15 cellular contexts compared by ENCODE assay signal in the genomic region with DNA sequence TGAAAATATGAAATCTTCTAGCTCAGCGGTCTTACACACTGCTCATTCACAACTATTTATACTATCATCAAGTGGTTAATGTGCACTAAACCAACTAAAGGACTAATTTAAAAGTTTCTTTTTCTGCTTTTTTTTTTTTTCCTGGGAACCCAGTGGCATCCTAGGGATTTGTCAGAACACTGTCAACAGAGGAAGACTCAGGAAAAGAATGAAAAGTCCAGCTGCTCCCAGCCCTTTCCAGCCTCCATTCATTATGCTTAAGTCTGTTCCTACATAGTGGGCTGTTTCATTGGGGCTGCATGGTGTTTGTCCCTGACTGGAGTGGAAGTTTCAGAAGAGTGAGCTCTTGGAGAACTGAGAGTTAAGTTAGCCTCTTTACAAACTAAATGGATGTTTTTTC.
"Had no signal": no experiment of that assay in that cellular context is flagged by ENCODE, and none has a peak within 500 bp of the region (broad histone marks: within the 10 kb centered on the region; RNA-seq: fewer than 3 reads in every experiment).

No MANE protein-coding gene starts in this region.

- H3K4me3 ChIP-seq: heart right ventricle, prostate gland, right lobe of liver had no signal

- H3K36me3 ChIP-seq: heart right ventricle, prostate gland, right lobe of liver had no signal

- H3K27ac ChIP-seq: heart right ventricle, prostate gland, right lobe of liver had no signal

- H3K4me1 Mint-ChIP-seq: activated CD4-positive, alpha-beta T cell treated with anti-CD3 and anti-CD28 coated beads, Interleukin-2, amount 10 ng/mL, durations not matched to agents 7 days and 5 days; activated naive CD4-positive, alpha-beta T cell treated with anti-CD3 and anti-CD28 coated beads, Interleukin-2, amount 50 U/mL, for 24 hours; naive B cell had no signal

- ATAC-seq: heart right ventricle, right lobe of liver had no signal

- H3K36me3 Mint-ChIP-seq: activated naive CD4-positive, alpha-beta T cell treated with anti-CD3 and anti-CD28 coated beads, Interleukin-2, amount 50 U/mL, for 24 hours; naive B cell had no signal

- H3K4me1 ChIP-seq: prostate gland, right lobe of liver had no signal

- H3K27ac Mint-ChIP-seq: activated CD4-positive, alpha-beta T cell treated with anti-CD3 and anti-CD28 coated beads, Interleukin-2, amount 10 ng/mL, durations not matched to agents 7 days and 5 days; activated naive CD4-positive, alpha-beta T cell treated with anti-CD3 and anti-CD28 coated beads, Interleukin-2, amount 50 U/mL, for 24 hours; naive B cell had no signal

- H3K9me3 Mint-ChIP-seq: activated CD4-positive, alpha-beta T cell treated with anti-CD3 and anti-CD28 coated beads, Interleukin-2, amount 10 ng/mL, durations not matched to agents 7 days and 5 days; activated naive CD4-positive, alpha-beta T cell treated with anti-CD3 and anti-CD28 coated beads, Interleukin-2, amount 50 U/mL, for 24 hours had no signal

- H3K4me3 Mint-ChIP-seq: activated CD4-positive, alpha-beta T cell treated with anti-CD3 and anti-CD28 coated beads, Interleukin-2, amount 10 ng/mL, durations not matched to agents 7 days and 5 days; activated naive CD4-positive, alpha-beta T cell treated with anti-CD3 and anti-CD28 coated beads, Interleukin-2, amount 50 U/mL, for 24 hours; naive B cell had no signal

- H3K27me3 ChIP-seq: heart right ventricle, right lobe of liver had no signal

- H3K27me3 Mint-ChIP-seq: activated CD4-positive, alpha-beta T cell treated with anti-CD3 and anti-CD28 coated beads, Interleukin-2, amount 10 ng/mL, durations not matched to agents 7 days and 5 days; activated naive CD4-positive, alpha-beta T cell treated with anti-CD3 and anti-CD28 coated beads, Interleukin-2, amount 50 U/mL, for 24 hours; naive B cell had no signal

- DNase-seq: activated CD4-positive, alpha-beta T cell treated with anti-CD3 and anti-CD28 coated beads, Interleukin-2, amount 10 ng/mL, durations not matched to agents 7 days and 5 days; activated CD4-positive, CD25-positive, alpha-beta regulatory T cell; activated effector memory CD4-positive, alpha-beta T cell treated with Interleukin-2 at 50 U/mL for 16 hours; heart right ventricle; islet precursor cell; midbrain; naive B cell; right lobe of liver; stimulated activated CD4-positive, alpha-beta T cell treated with anti-CD3 and anti-CD28 coated beads, Interleukin-12 subunit alpha, Interleukin-12 subunit beta, amount 100 ng/mL, for 4 hours; stimulated activated naive CD4-positive, alpha-beta T cell; substantia nigra; T-helper 2 cell; trophoblast cell had no signal

- H3K9me3 ChIP-seq: prostate gland, right lobe of liver had no signal
